In genomic region chr11:110082899-110083298, GRCh38 we compare ENCODE assay signal across 2 cellular contexts.
A peak's percentile ranks its signal among the peaks of the same experiment; 100 is the strongest.
TF ChIP-seq lines count a peak whose summit lies in the region.

No MANE protein-coding gene starts in this region.

TF ChIP-seq in HCT116, 20 proteins besides CTCF, POLR2A, EP300 and RAD21:
- TF ChIP-seq MAX (IDR thresholded peaks at IDR 0.05) (no peak), ATF3 (IDR thresholded peaks at IDR 0.05) (no peak), ZNF274 (IDR thresholded peaks at IDR 0.05; ENCODE audit: low read depth, low read length) (no peak), EZH2 (IDR thresholded peaks at IDR 0.05) (no peak), JUND (IDR thresholded peaks at IDR 0.05) (no peak), ELF1 (IDR thresholded peaks at IDR 0.05; ENCODE audit: borderline replicate concordance, low read depth) (no peak), CEBPB (IDR thresholded peaks at IDR 0.05; ENCODE audit: low read depth) (no peak), POLR2AphosphoS5 (IDR thresholded peaks at IDR 0.05; ENCODE audit: low read depth, low read length) (no peak), SP1 (IDR thresholded peaks at IDR 0.05; ENCODE audit: low read depth) (no peak), SIN3A (IDR thresholded peaks at IDR 0.05; ENCODE audit: low read depth) (no peak), YY1 (IDR thresholded peaks at IDR 0.05; ENCODE audit: extremely low read depth, insufficient replicate concordance, low read depth, low read length) (no peak), REST (IDR thresholded peaks at IDR 0.05; ENCODE audit: low read depth) (no peak), SRF (IDR thresholded peaks at IDR 0.05; ENCODE audit: low read depth) (no peak), EGR1 (IDR thresholded peaks at IDR 0.05; ENCODE audit: low read depth) (no peak)

TF ChIP-seq in K562, 482 proteins besides CTCF, POLR2A, EP300 and RAD21:
- TF ChIP-seq ELK3 (CRISPR knock-in tag; IDR thresholded peaks at IDR 0.05) (no peak), SMAD1 (IDR thresholded peaks at IDR 0.05; ENCODE audit: low read depth, low read length, partially characterized antibody) (no peak), ZNF311 (CRISPR knock-in tag; IDR thresholded peaks at IDR 0.05) (0 out of 2 replicates have a peak, but pooled peaks have one; percentile 2)
